In genomic region chr6:142233945-142234682, GRCh38 we compare ENCODE assay signal across 1 cellular context.
TF ChIP-seq lines count a peak whose summit lies in the region.

No MANE protein-coding gene starts in this region.

TF ChIP-seq in IMR-90, 13 proteins besides CTCF, POLR2A, EP300 and RAD21:
- TF ChIP-seq RFX5 (IDR thresholded peaks at IDR 0.05; ENCODE audit: low read depth, low read length) (no peak), CEBPB (IDR thresholded peaks at IDR 0.05; ENCODE audit: low read depth, low read length) (0 out of 2 replicates have a peak, but pooled peaks have one; percentile 45), MAZ (IDR thresholded peaks at IDR 0.05; ENCODE audit: borderline replicate concordance, low read depth, low read length) (no peak), USF2 (IDR thresholded peaks at IDR 0.05; ENCODE audit: low read depth, low read length) (no peak), CHD1 (IDR thresholded peaks at IDR 0.05; ENCODE audit: low read depth, low read length) (no peak), NFE2L2 (IDR thresholded peaks at IDR 0.05; ENCODE audit: low read depth, low read length) (no peak), RCOR1 (IDR thresholded peaks at IDR 0.05; ENCODE audit: insufficient replicate concordance, low read length) (no peak), FOS (IDR thresholded peaks at IDR 0.05; ENCODE audit: low read depth, low read length) (no peak)
